In genomic region chr10:78407009-78407711, GRCh38 we compare ENCODE assay signal across 8 cellular contexts.
A peak's percentile ranks its signal among the peaks of the same experiment; 100 is the strongest.
DNase-seq lines count a peak whose midpoint lies in the region; ATAC-seq and TF ChIP-seq lines count a peak whose summit lies in the region.

No MANE protein-coding gene starts in this region.

- ATAC-seq in HG03139 (IDR thresholded peaks at IDR 0.05; ENCODE audit: unreplicated experiment) (peak; percentile 61), HG03469 (IDR thresholded peaks at IDR 0.05; ENCODE audit: unreplicated experiment) (no peak)
- peak; percentile 83 for ATAC-seq in naive thymus-derived CD4-positive, alpha-beta T cell

- H3K9me3 ChIP-seq in naive thymus-derived CD4-positive, alpha-beta T cell (ENCODE audit: control insufficient read depth in 2 of 3, low read length in 3 of 3): no peaks in the 10 kb centered on the region

- H3K36me3 ChIP-seq in naive thymus-derived CD4-positive, alpha-beta T cell (ENCODE audit: control insufficient read depth in 2 of 3, insufficient read depth in 3 of 3, low read length in 3 of 3): no peaks in the 10 kb centered on the region

- H3K27me3 ChIP-seq in naive thymus-derived CD4-positive, alpha-beta T cell (ENCODE audit: control insufficient read depth in 2 of 2, insufficient read depth in 2 of 2, low read length in 2 of 2): no peaks in the 10 kb centered on the region

- peaks cover 7% of the 10 kb centered on the region for H3K4me1 Mint-ChIP-seq in Calu3 (ENCODE audit: low read depth, unreplicated experiment)
- H3K4me1 Mint-ChIP-seq in naive thymus-derived CD4-positive, alpha-beta T cell: peaks cover 0 to 10% (median 8%) of the 10 kb centered on the region in 7 donors

- DNase-seq in Calu3 (peak; percentile 91), NCI-H69 (lab: John Stamatoyannopoulos, UW) (peak; percentile 84), activated T-helper 1 cell treated with Interleukin-2 at 50 U/mL for 16 hours (ENCODE audit: low read depth) (peak; percentile 11), fibroblast of peridontal ligament (ENCODE audit: extremely low read depth) (peak; percentile 88)
- peak; percentile 31 to 62 (median 47) for DNase-seq in naive thymus-derived CD4-positive, alpha-beta T cell
- peak; percentile 44 for DNase-seq in stimulated activated naive CD4-positive, alpha-beta T cell treated with Interleukin-2 at 50 U/mL for 16 hours (lab: John Stamatoyannopoulos, UW)

- no peak overlapping the region for H3K27ac ChIP-seq in naive thymus-derived CD4-positive, alpha-beta T cell (ENCODE audit: low read depth, low read length)

- CTCF ChIA-PET in Calu3 (lab: Charles Lee): interaction anchor here (0.7 kb wide), 1 partner anchor 24 kb away, joined by 3 read pairs; no protein-coding TSS in a partner anchor
- CTCF ChIA-PET in naive thymus-derived CD4-positive, alpha-beta T cell (lab: Charles Lee): no interaction called here

- peak overlapping the region; percentile 62 for H3K4me3 Mint-ChIP-seq in Calu3 (ENCODE audit: low read depth, unreplicated experiment)
- H3K4me3 Mint-ChIP-seq in naive thymus-derived CD4-positive, alpha-beta T cell: peak overlapping the region; percentile 70 to 86 (median 80)

- H3K9me3 Mint-ChIP-seq in Calu3 (ENCODE audit: low read depth, unreplicated experiment): no peaks in the 10 kb centered on the region
- no peaks in the 10 kb centered on the region for H3K9me3 Mint-ChIP-seq in naive thymus-derived CD4-positive, alpha-beta T cell

- POLR2A ChIA-PET in naive thymus-derived CD4-positive, alpha-beta T cell (lab: Charles Lee): no interaction called here

- peak overlapping the region; percentile 50 for H3K4me3 ChIP-seq in naive thymus-derived CD4-positive, alpha-beta T cell (ENCODE audit: low read length)

- H3K27me3 Mint-ChIP-seq in Calu3 (ENCODE audit: unreplicated experiment): peaks cover 94% of the 10 kb centered on the region
- H3K27me3 Mint-ChIP-seq in naive thymus-derived CD4-positive, alpha-beta T cell: peaks cover 0 to 19% (median 11%) of the 10 kb centered on the region in 5 donors

- BruUV-seq in Calu3 (replicated peaks; lab: Mats Ljungman, UMichigan): no TSS peak

- no peaks in the 10 kb centered on the region for H3K4me1 ChIP-seq in naive thymus-derived CD4-positive, alpha-beta T cell (ENCODE audit: control insufficient read depth in 2 of 2, insufficient read depth in 2 of 2, low read length in 2 of 2)

- peak overlapping the region; percentile 59 for H3K27ac Mint-ChIP-seq in Calu3 (ENCODE audit: unreplicated experiment)
- H3K27ac Mint-ChIP-seq in naive thymus-derived CD4-positive, alpha-beta T cell: peak overlapping the region in 1 of 9 donors; percentile 9

- intact Hi-C loops in Calu3 (cut with micrococcal nuclease; ENCODE audit: unreplicated experiment): loop anchor here (10.0 kb wide), 1 partner anchor 362 kb away; no protein-coding TSS in a partner anchor
- intact Hi-C loops in naive thymus-derived CD4-positive, alpha-beta T cell (cut with micrococcal nuclease): no loop called here

- no peak for TF ChIP-seq CTCF in Calu3 (IDR thresholded peaks at IDR 0.05; ENCODE audit: unreplicated experiment)

- H3K36me3 Mint-ChIP-seq in Calu3 (ENCODE audit: insufficient read depth, unreplicated experiment): peaks cover 7% of the 10 kb centered on the region
- H3K36me3 Mint-ChIP-seq in naive thymus-derived CD4-positive, alpha-beta T cell: no peaks in the 10 kb centered on the region

Comparison
In these comparisons a context has a peak if more than half of its experiments do, and no peak if none do; other contexts are left out.
1. DNase-seq: peak in every context shown above with its lines; median percentile 91 in Calu3; 88 in fibroblast of peridontal ligament; 84 in NCI-H69; 47 in naive thymus-derived CD4-positive, alpha-beta T cell; 44 in stimulated activated naive CD4-positive, alpha-beta T cell treated with Interleukin-2 at 50 U/mL for 16 hours; 11 in activated T-helper 1 cell treated with Interleukin-2 at 50 U/mL for 16 hours.